8 cellular contexts compared by ENCODE assay signal in the genomic region with DNA sequence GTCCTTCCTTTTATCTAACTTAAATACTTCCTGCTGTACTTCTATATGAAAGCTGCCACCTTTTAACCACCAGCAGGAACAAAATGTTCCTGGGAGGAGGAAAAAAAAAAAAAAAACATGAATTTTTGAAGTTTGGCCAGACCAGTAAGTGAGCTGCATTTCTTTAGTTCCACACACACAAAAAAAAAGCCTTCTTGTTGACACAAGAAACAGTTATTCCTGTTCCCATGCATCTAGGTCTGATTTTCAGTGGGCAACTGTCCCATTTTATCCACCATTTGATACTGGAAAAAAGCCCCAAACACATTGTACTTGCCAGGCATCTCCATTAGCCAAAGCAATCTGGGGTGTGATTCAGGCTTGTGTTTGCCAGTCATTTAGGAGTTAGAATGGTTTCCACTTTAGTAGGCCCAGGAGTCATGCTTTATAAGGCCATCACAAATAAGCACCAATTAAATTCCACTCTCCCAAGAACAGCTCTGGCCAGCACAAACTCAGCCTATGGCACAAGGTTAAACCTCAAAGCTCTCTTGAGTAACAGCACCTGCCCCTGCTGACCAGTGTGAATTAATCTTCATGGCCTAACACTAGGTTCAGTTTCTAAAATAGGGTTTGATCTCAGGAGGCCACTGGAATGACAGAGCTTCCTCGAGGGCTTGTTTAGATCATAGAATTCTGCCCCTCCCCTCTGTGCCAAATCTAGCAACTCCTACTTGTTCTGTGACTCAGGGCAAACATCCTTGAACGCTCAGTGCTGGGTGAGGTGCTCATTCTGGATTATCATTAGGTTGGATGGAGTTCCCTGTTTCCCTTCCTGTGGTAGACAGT.
DNase-seq lines count a peak whose midpoint lies in the region; ATAC-seq and TF ChIP-seq lines count a peak whose summit lies in the region.

No MANE protein-coding gene starts in this region.

- ATAC-seq in heart left ventricle: peak; percentile 25 to 56 (median 44)

- no peak overlapping the region for H2BK5ac ChIP-seq in H9 (ENCODE audit: insufficient read length, low read length)

- peaks cover 3% of the 10 kb centered on the region for H3K23me2 ChIP-seq in H9 (ENCODE audit: insufficient read length, low read depth, low read length, poor library complexity, severe bottlenecking)

- H2BK15ac ChIP-seq in H9 (ENCODE audit: low read depth, low read length): no peak overlapping the region

- H3K4me3 ChIP-seq in heart left ventricle (no peak overlapping the region), smooth muscle cell (no peak overlapping the region)

- H4K5ac ChIP-seq in H9 (ENCODE audit: insufficient read length, low read depth, low read length): no peak overlapping the region

- no peaks in the 10 kb centered on the region for H3K79me1 ChIP-seq in H9 (ENCODE audit: insufficient read depth, low read depth, low read length, poor library complexity, severe bottlenecking)

- H3K27ac ChIP-seq in H9 (ENCODE audit: insufficient read length, low read depth, low read length) (no peak overlapping the region), heart left ventricle (peak overlapping the region; percentile 33 to 96 (median 76)), smooth muscle cell (ENCODE audit: low read depth) (peak overlapping the region; percentile 54), substantia nigra (ENCODE audit: low read depth, low read length, poor library complexity, severe bottlenecking) (no peak overlapping the region)

- no peak overlapping the region for H3K27ac Mint-ChIP-seq in H9

- H3K18ac ChIP-seq in H9 (ENCODE audit: insufficient read length, low read depth, low read length): no peak overlapping the region

- H3K79me2 ChIP-seq in H9 (ENCODE audit: insufficient read depth, low read length): no peaks in the 10 kb centered on the region
- H3K79me2 ChIP-seq in smooth muscle cell (ENCODE audit: low read depth): no peaks in the 10 kb centered on the region

- H3K27me3 ChIP-seq in H9 (ENCODE audit: insufficient read depth, low read length) (no peaks in the 10 kb centered on the region), heart left ventricle (no peaks in the 10 kb centered on the region), smooth muscle cell (ENCODE audit: low read depth) (no peaks in the 10 kb centered on the region)

- no peak overlapping the region for H2BK12ac ChIP-seq in H9 (ENCODE audit: insufficient read length, low read depth, low read length)

- intact Hi-C loops in heart left ventricle (cut with DNase I): loop anchor here in 1 of 10 donors (5.0 kb wide), 1 partner anchor 45 kb away; no protein-coding TSS in a partner anchor

- no peak overlapping the region for H2AFZ ChIP-seq in H9 (ENCODE audit: low read length)
- peak overlapping the region; percentile 47 for H2AFZ ChIP-seq in smooth muscle cell (ENCODE audit: low read depth)

- H3K4me1 ChIP-seq in H9 (ENCODE audit: insufficient read depth, low read length): no peaks in the 10 kb centered on the region; the same call in 1 of the 2 replicates
- H3K4me1 ChIP-seq in heart left ventricle: peaks cover 0 to 31% (median 24%) of the 10 kb centered on the region in 12 donors
- peaks cover 6% of the 10 kb centered on the region for H3K4me1 ChIP-seq in smooth muscle cell (ENCODE audit: low read depth)

- no peaks in the 10 kb centered on the region for H3K27me3 Mint-ChIP-seq in H9 (ENCODE audit: low read depth)

- no peak overlapping the region for H3K4ac ChIP-seq in H9 (ENCODE audit: low read depth, low read length)

- WGBS in H9 (ENCODE audit: extremely low coverage, insufficient read length, low lambda C conversion rate): no CpG with 5 or more reads among the region's 2 CpGs
- 8 to 26% (median 13%) methylated on average over 2 of the region's 2 CpGs for WGBS in heart left ventricle, 4 donors
- WGBS in smooth muscle cell (ENCODE audit: low lambda C conversion rate): 23% methylated on average over 2 of the region's 2 CpGs

- H3K9me3 ChIP-seq in H9 (ENCODE audit: control insufficient read depth, low read depth, low read length) (no peaks in the 10 kb centered on the region), heart left ventricle (no peaks in the 10 kb centered on the region), smooth muscle cell (replicated peaks; ENCODE audit: low read depth) (no peaks in the 10 kb centered on the region)

- no peak overlapping the region for H3K14ac ChIP-seq in H9 (ENCODE audit: insufficient read depth, low read length)

- H4K20me1 ChIP-seq in H9 (ENCODE audit: control insufficient read depth, insufficient read depth, insufficient read length) (peaks cover 2% of the 10 kb centered on the region), smooth muscle cell (ENCODE audit: low read depth) (no peaks in the 10 kb centered on the region)

- no peaks in the 10 kb centered on the region for H3K36me3 ChIP-seq in heart left ventricle
- H3K36me3 ChIP-seq in smooth muscle cell (ENCODE audit: low read depth): no peaks in the 10 kb centered on the region

- H2BK20ac ChIP-seq in H9 (ENCODE audit: low read depth, low read length, poor library complexity, severe bottlenecking): peak overlapping the region; percentile 12

- H3K9ac ChIP-seq in H9 (ENCODE audit: extremely low read depth, insufficient read length, low read length) (no peak overlapping the region), smooth muscle cell (ENCODE audit: low read depth) (no peak overlapping the region)

- TF ChIP-seq POLR2A in heart left ventricle (IDR thresholded peaks at IDR 0.05): no peak

- H2AK5ac ChIP-seq in H9 (ENCODE audit: insufficient read length, low read length): no peak overlapping the region

- peaks cover 11% of the 10 kb centered on the region for H3F3A ChIP-seq in smooth muscle cell (ENCODE audit: low read depth)

- TF ChIP-seq CTCF in H9 (conservative IDR thresholded peaks at IDR 0.05) (no peak), heart left ventricle (IDR thresholded peaks at IDR 0.05) (no peak), smooth muscle cell (IDR thresholded peaks at IDR 0.05; ENCODE audit: borderline replicate concordance, insufficient read depth, poor library complexity, severe bottlenecking) (no peak)

- no peak overlapping the region for H3T11ph ChIP-seq in H9 (ENCODE audit: low read length)

- no peak overlapping the region for H3K4me2 ChIP-seq in H9 (ENCODE audit: insufficient read depth, insufficient read length, low read length)
- H3K4me2 ChIP-seq in smooth muscle cell: peak overlapping the region; percentile 27

- no peaks in the 10 kb centered on the region for H3K36me3 Mint-ChIP-seq in H9 (ENCODE audit: insufficient read depth in 1 of 3, low read depth in 3 of 3)

- no peak overlapping the region for H3K23ac ChIP-seq in H9 (ENCODE audit: insufficient read length, low read depth, low read length)

- H3K56ac ChIP-seq in H9 (ENCODE audit: insufficient read length, low read depth, low read length): no peak overlapping the region

- no peak overlapping the region for H4K8ac ChIP-seq in H9 (replicated peaks; ENCODE audit: insufficient read length, low read depth, low read length)

- no peaks in the 10 kb centered on the region for H3K9me3 Mint-ChIP-seq in H9

- H3K4me1 Mint-ChIP-seq in H9: peaks cover 9 to 19% of the 10 kb centered on the region in 2 experiments

- H2BK120ac ChIP-seq in H9 (ENCODE audit: low read depth, low read length, poor library complexity, severe bottlenecking): no peak overlapping the region

- DNase-seq in H9 (no peak), SW480 (ENCODE audit: low spot score) (peak; percentile 35), heart left ventricle (peak in 3 of 5 donors; percentile 30 to 53 (median 44)), smooth muscle cell (lab: John Stamatoyannopoulos, UW; ENCODE audit: unreplicated experiment) (no peak), NCI-H526 treated with DMSO at 0.1 percent for 48 hours (lab: John Stamatoyannopoulos, UW) (no peak), substantia nigra (lab: John Stamatoyannopoulos, UW) (no peak)
- DNase-seq in stimulated activated naive CD4-positive, alpha-beta T cell (lab: John Stamatoyannopoulos, UW): no peak
- DNase-seq in activated CD8-positive, alpha-beta memory T cell treated with anti-CD3 and anti-CD28 coated beads, Interleukin-2, amount 50 U/mL, for 48 hours: no peak

- H3K4me3 Mint-ChIP-seq in H9: no peak overlapping the region

- no peak overlapping the region for H4K91ac ChIP-seq in H9 (ENCODE audit: insufficient read length, low read depth, low read length)

Comparison
In these comparisons a context has a peak if more than half of its experiments do, and no peak if none do; other contexts are left out.
1. DNase-seq: peak in SW480 (single experiment) and heart left ventricle (3 of 5); none in H9 (single experiment), smooth muscle cell (single experiment), stimulated activated naive CD4-positive, alpha-beta T cell (0 of 6), activated CD8-positive, alpha-beta memory T cell treated with anti-CD3 and anti-CD28 coated beads, Interleukin-2, amount 50 U/mL, for 48 hours (single experiment), NCI-H526 treated with DMSO at 0.1 percent for 48 hours (single experiment) and substantia nigra (0 of 49).
2. H3K27ac ChIP-seq: peak in heart left ventricle (12 of 12) and smooth muscle cell (single experiment); none in H9 (single experiment) and substantia nigra (single experiment).